ENCODE assay signal across 8 cellular contexts in genomic region chr20:63947638-63948456, GRCh38. TPM values are rescaled to one million over a fixed set of nuclear protein-coding genes. Genes with fewer than 3 reads are reported as not detected.
DNase-seq lines count a peak whose midpoint lies in the region; ATAC-seq and TF ChIP-seq lines count a peak whose summit lies in the region.

No MANE protein-coding gene starts in this region.

- H3K27me3 ChIP-seq in testis (no peaks in the 10 kb centered on the region), colonic mucosa (no peaks in the 10 kb centered on the region)

- H3K36me3 ChIP-seq in mesodermal cell (ENCODE audit: control insufficient read depth, insufficient read depth, low read length) = peaks cover 56% of the 10 kb centered on the region
- no peaks in the 10 kb centered on the region for H3K36me3 ChIP-seq in testis (ENCODE audit: low read depth, missing control alignments)
- H3K36me3 ChIP-seq in colonic mucosa = peaks cover 14% of the 10 kb centered on the region

- H3K4me1 Mint-ChIP-seq in activated CD4-positive, alpha-beta T cell treated with anti-CD3 and anti-CD28 coated beads, Interleukin-2, amount 10 ng/mL, durations not matched to agents 24 days and 14 days = peaks cover 27% of the 10 kb centered on the region
- peaks cover 19% of the 10 kb centered on the region for H3K4me1 Mint-ChIP-seq in activated naive CD8-positive, alpha-beta T cell treated with anti-CD3 and anti-CD28 coated beads, Interleukin-2, amount 10 ng/mL, durations not matched to agents 7 days and 5 days

- peak overlapping the region; percentile 70 for H3K4me3 Mint-ChIP-seq in activated CD4-positive, alpha-beta T cell treated with anti-CD3 and anti-CD28 coated beads, Interleukin-2, amount 10 ng/mL, durations not matched to agents 24 days and 14 days
- H3K4me3 Mint-ChIP-seq in activated naive CD8-positive, alpha-beta T cell treated with anti-CD3 and anti-CD28 coated beads, Interleukin-2, amount 10 ng/mL, durations not matched to agents 7 days and 5 days = peak overlapping the region; percentile 85

- H3K27ac Mint-ChIP-seq in activated CD4-positive, alpha-beta T cell treated with anti-CD3 and anti-CD28 coated beads, Interleukin-2, amount 10 ng/mL, durations not matched to agents 24 days and 14 days = peak overlapping the region; percentile 77
- peak overlapping the region; percentile 89 for H3K27ac Mint-ChIP-seq in activated naive CD8-positive, alpha-beta T cell treated with anti-CD3 and anti-CD28 coated beads, Interleukin-2, amount 10 ng/mL, durations not matched to agents 7 days and 5 days

- no peaks in the 10 kb centered on the region for H3K9me3 Mint-ChIP-seq in activated CD4-positive, alpha-beta T cell treated with anti-CD3 and anti-CD28 coated beads, Interleukin-2, amount 10 ng/mL, durations not matched to agents 24 days and 14 days
- no peaks in the 10 kb centered on the region for H3K9me3 Mint-ChIP-seq in activated naive CD8-positive, alpha-beta T cell treated with anti-CD3 and anti-CD28 coated beads, Interleukin-2, amount 10 ng/mL, durations not matched to agents 7 days and 5 days

- TF ChIP-seq CTCF in testis (IDR thresholded peaks at IDR 0.05) (no peak), colonic mucosa (IDR thresholded peaks at IDR 0.05) (no peak)

- H3K9me3 ChIP-seq in mesodermal cell (ENCODE audit: control insufficient read depth, low read length) (no peaks in the 10 kb centered on the region), testis (no peaks in the 10 kb centered on the region), colonic mucosa (no peaks in the 10 kb centered on the region)

- peaks cover 36% of the 10 kb centered on the region for H3K4me1 ChIP-seq in mesodermal cell (ENCODE audit: control insufficient read depth, insufficient read depth, low read length, poor library complexity, severe bottlenecking)
- peaks cover 60% of the 10 kb centered on the region for H3K4me1 ChIP-seq in testis
- H3K4me1 ChIP-seq in colonic mucosa = peaks cover 35% of the 10 kb centered on the region

- peak; percentile 81 for DNase-seq in activated CD4-positive, alpha-beta T cell treated with anti-CD3 and anti-CD28 coated beads, Interleukin-2, amount 10 ng/mL, durations not matched to agents 24 days and 14 days
- DNase-seq in activated CD4-positive, alpha-beta T cell treated with anti-CD3 and anti-CD28 coated beads, Interleukin-2, amount 50 U/mL, for 1 hour = no peak
- no peak for DNase-seq in activated naive CD8-positive, alpha-beta T cell treated with anti-CD3 and anti-CD28 coated beads, Interleukin-2, amount 10 ng/mL, durations not matched to agents 7 days and 5 days
- no peak for DNase-seq in testis
- no peak for DNase-seq in colonic mucosa
- no peak for DNase-seq in T-helper 9 cell
- DNase-seq in DMS114 treated with DMSO at 0.1 percent for 48 hours (lab: John Stamatoyannopoulos, UW; ENCODE audit: unreplicated experiment) = no peak

- intact Hi-C loops in activated CD4-positive, alpha-beta T cell treated with anti-CD3 and anti-CD28 coated beads, Interleukin-2, amount 10 ng/mL, durations not matched to agents 24 days and 14 days (cut with micrococcal nuclease) = no loop called here
- intact Hi-C loops in testis (cut with DNase I; ENCODE audit: low total_unique reads) (no loop called here), colonic mucosa (cut with DNase I) (no loop called here)

- no peaks in the 10 kb centered on the region for H3K27me3 Mint-ChIP-seq in activated CD4-positive, alpha-beta T cell treated with anti-CD3 and anti-CD28 coated beads, Interleukin-2, amount 10 ng/mL, durations not matched to agents 24 days and 14 days
- no peaks in the 10 kb centered on the region for H3K27me3 Mint-ChIP-seq in activated naive CD8-positive, alpha-beta T cell treated with anti-CD3 and anti-CD28 coated beads, Interleukin-2, amount 10 ng/mL, durations not matched to agents 7 days and 5 days

- no peak for TF ChIP-seq POLR2A in testis (IDR thresholded peaks at IDR 0.05)

- peak; percentile 27 for ATAC-seq in activated naive CD8-positive, alpha-beta T cell treated with anti-CD3 and anti-CD28 coated beads, Interleukin-2, amount 10 ng/mL, durations not matched to agents 7 days and 5 days (ENCODE audit: low read depth)

- peaks cover 15% of the 10 kb centered on the region for H3K36me3 Mint-ChIP-seq in activated CD4-positive, alpha-beta T cell treated with anti-CD3 and anti-CD28 coated beads, Interleukin-2, amount 10 ng/mL, durations not matched to agents 24 days and 14 days (ENCODE audit: low read depth)
- H3K36me3 Mint-ChIP-seq in activated naive CD8-positive, alpha-beta T cell treated with anti-CD3 and anti-CD28 coated beads, Interleukin-2, amount 10 ng/mL, durations not matched to agents 7 days and 5 days = peaks cover 2% of the 10 kb centered on the region

- POLR2A ChIA-PET in activated naive CD8-positive, alpha-beta T cell treated with anti-CD3 and anti-CD28 coated beads, Interleukin-2, amount 10 ng/mL, durations not matched to agents 7 days and 5 days (lab: Charles Lee) = interaction anchor here (0.7 kb wide), 1 partner anchor 919 kb away, joined by 3 read pairs; no protein-coding TSS in a partner anchor

- 93 to 94% methylated on average over 27 of the region's 27 CpGs for WGBS in mesodermal cell (ENCODE audit: insufficient coverage in 2 of 2), 2 experiments
- WGBS in testis, 2 donors = 37 to 42% methylated on average over 16 to 26 of the region's 27 CpGs

- H3K9ac ChIP-seq in colonic mucosa (ENCODE audit: low read depth in 2 of 2, low read length in 2 of 2) = peak overlapping the region in 1 of 2 donors; percentile 26

- no peak overlapping the region for H3K4me3 ChIP-seq in mesodermal cell (ENCODE audit: extremely low read depth, insufficient read depth, low read length, poor library complexity, severe bottlenecking)
- no peak overlapping the region for H3K4me3 ChIP-seq in testis
- H3K4me3 ChIP-seq in colonic mucosa = no peak overlapping the region

- H3K27ac ChIP-seq in mesodermal cell (ENCODE audit: low read depth, low read length, severe bottlenecking) (peak overlapping the region; percentile 91), testis (peak overlapping the region; percentile 37 to 93), colonic mucosa (no peak overlapping the region)

RNA-seq across cellular contexts. Expression of gene UCKL1, which starts 8.4 kb away (rescaled TPM):
- total RNA-seq in activated CD4-positive, alpha-beta T cell treated with anti-CD3 and anti-CD28 coated beads, Interleukin-2, amount 10 ng/mL, durations not matched to agents 24 days and 14 days = 48.1 and 49.5 TPM in 2 replicates
- total RNA-seq in activated naive CD8-positive, alpha-beta T cell treated with anti-CD3 and anti-CD28 coated beads, Interleukin-2, amount 10 ng/mL, durations not matched to agents 7 days and 5 days = 10 to 100 TPM; 45.0 to 48.4 TPM
- polyA plus RNA-seq in mesodermal cell (2013, experiment 1 of 2) = 41.4 TPM
- polyA plus RNA-seq in mesodermal cell (2013, experiment 2 of 2) = 42.0 TPM
- total RNA-seq in testis = 10 to 100 TPM; 72.6 to 78.0 TPM
- polyA plus RNA-seq in testis (ENCODE audit: insufficient read depth, low read depth, low replicate concordance) = 35.0 TPM
- 10 to 100 TPM; 33.6 to 49.5 TPM for total RNA-seq in colonic mucosa

RNA-seq across cellular contexts. Expression of gene ZNF512B, which starts 21.9 kb away (rescaled TPM):
- 26.0 and 26.9 TPM in 2 replicates for total RNA-seq in activated CD4-positive, alpha-beta T cell treated with anti-CD3 and anti-CD28 coated beads, Interleukin-2, amount 10 ng/mL, durations not matched to agents 24 days and 14 days
- total RNA-seq in activated naive CD8-positive, alpha-beta T cell treated with anti-CD3 and anti-CD28 coated beads, Interleukin-2, amount 10 ng/mL, durations not matched to agents 7 days and 5 days = 10 to 100 TPM; 15.4 TPM
- polyA plus RNA-seq in mesodermal cell (2013, experiment 1 of 2) = 10.9 TPM
- polyA plus RNA-seq in mesodermal cell (2013, experiment 2 of 2) = 9.1 TPM
- total RNA-seq in testis (10 to 100 TPM; 24.5 to 27.6 TPM), colonic mucosa (1 to 10 TPM; 1.9 TPM)
- 16.7 TPM for polyA plus RNA-seq in testis (ENCODE audit: insufficient read depth, low read depth, low replicate concordance)

RNA-seq across cellular contexts. Expression of gene SAMD10, which starts 31.6 kb away (rescaled TPM):
- 34.4 and 37.5 TPM in 2 replicates for total RNA-seq in activated CD4-positive, alpha-beta T cell treated with anti-CD3 and anti-CD28 coated beads, Interleukin-2, amount 10 ng/mL, durations not matched to agents 24 days and 14 days
- total RNA-seq in activated naive CD8-positive, alpha-beta T cell treated with anti-CD3 and anti-CD28 coated beads, Interleukin-2, amount 10 ng/mL, durations not matched to agents 7 days and 5 days = 10 to 100 TPM; 16.2 to 18.8 TPM
- 3.8 TPM for polyA plus RNA-seq in mesodermal cell (2013, experiment 1 of 2)
- 1.9 TPM for polyA plus RNA-seq in mesodermal cell (2013, experiment 2 of 2)
- total RNA-seq in testis (10 to 100 TPM in 1 of 2 donors, 1 to 10 TPM in 1; 6.2 to 10.7 TPM), colonic mucosa (1 to 10 TPM; 6.1 to 6.4 TPM)
- polyA plus RNA-seq in testis (ENCODE audit: insufficient read depth, low read depth, low replicate concordance) = 3.9 TPM

RNA-seq across cellular contexts. Expression of gene PRPF6, which starts 33.1 kb away (rescaled TPM):
- total RNA-seq in activated CD4-positive, alpha-beta T cell treated with anti-CD3 and anti-CD28 coated beads, Interleukin-2, amount 10 ng/mL, durations not matched to agents 24 days and 14 days = 79.5 and 81.3 TPM in 2 replicates
- total RNA-seq in activated naive CD8-positive, alpha-beta T cell treated with anti-CD3 and anti-CD28 coated beads, Interleukin-2, amount 10 ng/mL, durations not matched to agents 7 days and 5 days = 10 to 100 TPM; 76.7 to 78.4 TPM
- polyA plus RNA-seq in mesodermal cell (2013, experiment 1 of 2) = 52.0 TPM
- polyA plus RNA-seq in mesodermal cell (2013, experiment 2 of 2) = 45.7 TPM
- total RNA-seq in testis (100 to 1,000 TPM; 107 to 114 TPM), colonic mucosa (10 to 100 TPM; 53.0 to 68.6 TPM)
- polyA plus RNA-seq in testis (ENCODE audit: insufficient read depth, low read depth, low replicate concordance) = 106 TPM

RNA-seq across cellular contexts. Expression of gene DNAJC5, which starts 52.9 kb away (rescaled TPM):
- total RNA-seq in activated CD4-positive, alpha-beta T cell treated with anti-CD3 and anti-CD28 coated beads, Interleukin-2, amount 10 ng/mL, durations not matched to agents 24 days and 14 days = 42.3 and 43.1 TPM in 2 replicates
- 10 to 100 TPM; 48.3 to 49.2 TPM for total RNA-seq in activated naive CD8-positive, alpha-beta T cell treated with anti-CD3 and anti-CD28 coated beads, Interleukin-2, amount 10 ng/mL, durations not matched to agents 7 days and 5 days
- polyA plus RNA-seq in mesodermal cell (2013, experiment 1 of 2) = 20.9 TPM
- polyA plus RNA-seq in mesodermal cell (2013, experiment 2 of 2) = 19.1 TPM
- total RNA-seq in testis = 10 to 100 TPM; 58.2 to 64.8 TPM
- polyA plus RNA-seq in testis (ENCODE audit: insufficient read depth, low read depth, low replicate concordance) = 35.6 TPM
- 10 to 100 TPM; 58.9 to 63.9 TPM for total RNA-seq in colonic mucosa
